Comparison of ENCODE assay signal across 1 cellular context in the genomic region with DNA sequence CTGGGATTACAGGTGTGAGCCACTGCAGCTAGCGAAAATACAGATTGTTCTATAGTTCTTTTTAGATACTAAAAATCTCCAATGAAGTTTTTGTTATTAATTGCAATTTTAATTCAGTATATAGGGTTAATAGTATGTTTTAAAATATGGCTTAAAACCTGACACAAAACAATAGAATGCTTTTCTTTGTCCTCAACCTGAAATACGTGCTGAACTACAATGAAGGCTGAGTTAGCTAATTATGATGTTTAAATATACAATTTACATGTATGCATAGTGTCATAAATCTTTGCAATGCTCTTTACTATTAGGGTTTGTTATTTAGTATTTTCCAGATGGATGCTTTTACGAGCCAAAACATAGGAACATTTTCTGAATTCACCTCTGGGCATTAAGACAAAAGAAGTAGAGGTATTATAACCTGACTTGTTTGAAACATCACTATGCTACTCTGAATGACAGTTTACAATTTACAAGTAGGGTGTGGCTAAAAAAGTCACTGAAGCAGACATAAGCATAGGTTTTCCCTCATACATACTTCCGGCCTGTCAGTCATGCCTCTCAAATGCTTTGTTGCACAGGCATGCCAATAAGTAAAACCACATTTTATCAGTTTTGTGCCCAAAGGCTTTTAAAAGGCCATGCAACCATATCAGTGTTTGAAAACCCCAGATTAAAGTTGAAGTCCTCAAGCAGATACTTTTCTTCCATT.
TF ChIP-seq lines count a peak whose summit lies in the region.

No MANE protein-coding gene starts in this region.

TF ChIP-seq in K562, 482 proteins besides CTCF, POLR2A, EP300 and RAD21 (continued from another document):
- TF ChIP-seq, protein P1, sequence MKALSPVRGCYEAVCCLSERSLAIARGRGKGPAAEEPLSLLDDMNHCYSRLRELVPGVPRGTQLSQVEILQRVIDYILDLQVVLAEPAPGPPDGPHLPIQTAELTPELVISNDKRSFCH (CRISPR knock-in tag; IDR thresholded peaks at IDR 0.05) = no peak
- TF ChIP-seq, protein P1 (tag; IDR thresholded peaks at IDR 0.05) = no peak
- no peak for TF ChIP-seq HDAC1 (IDR thresholded peaks at IDR 0.05)
TF ChIP-seq in K562: peak in this region for 11.
